Comparison of ENCODE assay signal across 15 cellular contexts in genomic region chrX:2450681-2451080, GRCh38. TPM values are rescaled to one million over a fixed set of nuclear protein-coding genes. Genes with fewer than 3 reads are reported as not detected.
DNase-seq lines count a peak whose midpoint lies in the region; ATAC-seq, FAIRE-seq and TF ChIP-seq lines count a peak whose summit lies in the region.
"Had no signal": no experiment of that assay in that cellular context is flagged by ENCODE, and none has a peak within 500 bp of the region (broad histone marks: within the 10 kb centered on the region; RNA-seq: fewer than 3 reads in every experiment).

No MANE protein-coding gene starts in this region.

- intact Hi-C loops in PC-3 (cut with micrococcal nuclease), result no loop called here

- H3K4me3 ChIP-seq in DOHH2 (ENCODE audit: low read length) (no peak overlapping the region), astrocyte (ENCODE audit: insufficient read depth, low read depth, low read length) (no peak overlapping the region), iPS-18a (ENCODE audit: low read length) (no peak overlapping the region), PC-3 (ENCODE audit: low read length) (no peak overlapping the region)
- H3K4me3 ChIP-seq: MG63, PC-9 had no signal

- DNase-seq in astrocyte (ENCODE audit: low read depth), result no peak
- DNase-seq in stimulated activated effector memory CD8-positive, alpha-beta T cell treated with anti-CD3 and anti-CD28 coated beads, Interleukin-12 subunit alpha, Interleukin-12 subunit beta, amount 100 ng/mL, for 72 hours (ENCODE audit: low spot score in 2 of 2), result no peak
- no peak for DNase-seq in PC-3
- DNase-seq in activated effector memory CD4-positive, alpha-beta T cell treated with Interleukin-2 at 50 U/mL for 16 hours, result no peak
- DNase-seq: ACHN, DMS 273 treated with DMSO at 0.1 percent for 48 hours, MG63, NCI-H1105, NCI-H187, PC-9 had no signal

- H3K9ac ChIP-seq in astrocyte (ENCODE audit: low read length) (no peak overlapping the region), iPS-18a (ENCODE audit: low read length) (no peak overlapping the region), PC-3 (ENCODE audit: low read length) (no peak overlapping the region)

- no peak overlapping the region for H3K27ac Mint-ChIP-seq in astrocyte (ENCODE audit: unreplicated experiment)
- H3K27ac Mint-ChIP-seq in stimulated activated effector memory CD8-positive, alpha-beta T cell treated with anti-CD3 and anti-CD28 coated beads, Interleukin-12 subunit alpha, Interleukin-12 subunit beta, amount 100 ng/mL, for 72 hours, result peak overlapping the region; percentile 9
- H3K27ac Mint-ChIP-seq: B cell had no signal

- no peaks in the 10 kb centered on the region for H3K9me3 Mint-ChIP-seq in astrocyte (ENCODE audit: unreplicated experiment)
- H3K9me3 Mint-ChIP-seq in stimulated activated effector memory CD8-positive, alpha-beta T cell treated with anti-CD3 and anti-CD28 coated beads, Interleukin-12 subunit alpha, Interleukin-12 subunit beta, amount 100 ng/mL, for 72 hours, result no peaks in the 10 kb centered on the region

- no peaks in the 10 kb centered on the region for H3K27me3 ChIP-seq in DOHH2 (ENCODE audit: control insufficient read depth, low read length)
- H3K27me3 ChIP-seq in astrocyte (ENCODE audit: insufficient read depth, low read length), result no peaks in the 10 kb centered on the region
- no peaks in the 10 kb centered on the region for H3K27me3 ChIP-seq in iPS-18a (ENCODE audit: control insufficient read depth, insufficient read depth, low read length)
- H3K27me3 ChIP-seq in PC-3 (ENCODE audit: low read length), result no peaks in the 10 kb centered on the region
- H3K27me3 ChIP-seq: MG63 had no signal

- H3F3A ChIP-seq in DOHH2 (ENCODE audit: control insufficient read depth, insufficient read depth) (no peaks in the 10 kb centered on the region), PC-3 (ENCODE audit: low read length, unreplicated experiment) (no peaks in the 10 kb centered on the region)

- H3K79me2 ChIP-seq in DOHH2 (ENCODE audit: control insufficient read depth, low read length) (peaks cover 45% of the 10 kb centered on the region), astrocyte (ENCODE audit: insufficient read depth, low read length) (peaks cover 31% of the 10 kb centered on the region), PC-3 (ENCODE audit: low read length) (no peaks in the 10 kb centered on the region)

- H3K4me1 Mint-ChIP-seq in astrocyte (ENCODE audit: low read depth, unreplicated experiment), result peaks cover 11% of the 10 kb centered on the region
- H3K4me1 Mint-ChIP-seq in stimulated activated effector memory CD8-positive, alpha-beta T cell treated with anti-CD3 and anti-CD28 coated beads, Interleukin-12 subunit alpha, Interleukin-12 subunit beta, amount 100 ng/mL, for 72 hours, result peaks cover 18% of the 10 kb centered on the region

- peak; percentile 45 for FAIRE-seq in astrocyte (lab: Jason Lieb, UNC)
- FAIRE-seq: HepG2 had no signal

- H4K20me1 ChIP-seq in DOHH2 (ENCODE audit: control insufficient read depth, insufficient read depth, low read depth, low read length) (no peaks in the 10 kb centered on the region), astrocyte (ENCODE audit: insufficient read depth, low read length) (peaks cover 23% of the 10 kb centered on the region), PC-3 (ENCODE audit: low read length) (no peaks in the 10 kb centered on the region)

- H3K36me3 Mint-ChIP-seq in astrocyte (ENCODE audit: low read depth, unreplicated experiment), result peaks cover 12% of the 10 kb centered on the region
- H3K36me3 Mint-ChIP-seq in stimulated activated effector memory CD8-positive, alpha-beta T cell treated with anti-CD3 and anti-CD28 coated beads, Interleukin-12 subunit alpha, Interleukin-12 subunit beta, amount 100 ng/mL, for 72 hours, result no peaks in the 10 kb centered on the region

- TF ChIP-seq CTCF in DOHH2 (IDR thresholded peaks at IDR 0.05; ENCODE audit: low read depth, low read length, poor library complexity, severe bottlenecking), result no peak
- TF ChIP-seq CTCF in astrocyte (IDR thresholded peaks at IDR 0.05; ENCODE audit: insufficient read depth, low read depth, low read length), result no peak
- TF ChIP-seq CTCF in PC-3 (conservative IDR thresholded peaks at IDR 0.05; ENCODE audit: low read depth, low read length), result no peak

- H3K4me3 Mint-ChIP-seq in astrocyte (ENCODE audit: unreplicated experiment), result no peak overlapping the region
- H3K4me3 Mint-ChIP-seq in stimulated activated effector memory CD8-positive, alpha-beta T cell treated with anti-CD3 and anti-CD28 coated beads, Interleukin-12 subunit alpha, Interleukin-12 subunit beta, amount 100 ng/mL, for 72 hours, result no peak overlapping the region
- H3K4me3 Mint-ChIP-seq: B cell had no signal

- POLR2A ChIA-PET in PC-3 (lab: Charles Lee; ENCODE audit: unreplicated experiment), result no interaction called here

- no peaks in the 10 kb centered on the region for H3K27me3 Mint-ChIP-seq in astrocyte (ENCODE audit: low read depth, unreplicated experiment)
- H3K27me3 Mint-ChIP-seq: B cell had no signal

- H3K4me1 ChIP-seq in DOHH2 (ENCODE audit: control insufficient read depth, low read length) (peaks cover 27% of the 10 kb centered on the region), astrocyte (ENCODE audit: insufficient read depth, low read length) (peaks cover 6% of the 10 kb centered on the region), iPS-18a (ENCODE audit: control insufficient read depth, low read depth, low read length) (peaks cover 18% of the 10 kb centered on the region), PC-3 (ENCODE audit: insufficient read depth, low read length) (no peaks in the 10 kb centered on the region)

- H3K9me3 ChIP-seq in DOHH2 (ENCODE audit: control insufficient read depth, insufficient read depth, low read length) (no peaks in the 10 kb centered on the region), astrocyte (ENCODE audit: insufficient read depth, low read depth, low read length) (no peaks in the 10 kb centered on the region), iPS-18a (ENCODE audit: control insufficient read depth, low read depth, low read length) (no peaks in the 10 kb centered on the region), PC-3 (ENCODE audit: low read length) (no peaks in the 10 kb centered on the region)

- H3K27ac ChIP-seq in DOHH2 (ENCODE audit: low read depth, low read length) (no peak overlapping the region), astrocyte (ENCODE audit: low read depth, low read length) (no peak overlapping the region), iPS-18a (ENCODE audit: low read length) (peak overlapping the region; percentile 45), PC-3 (ENCODE audit: low read length) (no peak overlapping the region)
- H3K27ac ChIP-seq: PC-9 had no signal

- H3K9me2 ChIP-seq in DOHH2 (replicated peaks; ENCODE audit: control insufficient read depth, low read length) (no peaks in the 10 kb centered on the region), PC-3 (replicated peaks; ENCODE audit: low read length) (no peaks in the 10 kb centered on the region)

- CTCF ChIA-PET in PC-3 (lab: Charles Lee), result no interaction called here

- peaks cover 10% of the 10 kb centered on the region; the same call in 1 of the 2 replicates for H3K36me3 ChIP-seq in DOHH2 (ENCODE audit: control insufficient read depth, low read length)
- no peaks in the 10 kb centered on the region for H3K36me3 ChIP-seq in astrocyte (ENCODE audit: insufficient read depth, low read length)
- no peaks in the 10 kb centered on the region for H3K36me3 ChIP-seq in iPS-18a (ENCODE audit: control insufficient read depth, low read depth, low read length)
- H3K36me3 ChIP-seq in PC-3 (ENCODE audit: low read depth, low read length), result no peaks in the 10 kb centered on the region

- H3K4me2 ChIP-seq in DOHH2 (ENCODE audit: low read length), result peak overlapping the region; percentile 26
- H3K4me2 ChIP-seq in astrocyte (ENCODE audit: low read length), result peak overlapping the region; percentile 61
- H3K4me2 ChIP-seq in PC-3 (ENCODE audit: low read length), result no peak overlapping the region
- H3K4me2 ChIP-seq: PC-9 had no signal

- no peak overlapping the region for H2AFZ ChIP-seq in astrocyte (ENCODE audit: low read depth, low read length)
- no peak overlapping the region for H2AFZ ChIP-seq in PC-3 (ENCODE audit: low read length)
- H2AFZ ChIP-seq: PC-9 had no signal

- BruUV-seq in PC-3 (replicated peaks; lab: Mats Ljungman, UMichigan), result no TSS peak

- no peak for ATAC-seq in stimulated activated effector memory CD8-positive, alpha-beta T cell treated with anti-CD3 and anti-CD28 coated beads, Interleukin-12 subunit alpha, Interleukin-12 subunit beta, amount 100 ng/mL, for 72 hours
- ATAC-seq in PC-3, result no peak
- ATAC-seq in HG02840 (IDR thresholded peaks at IDR 0.05; ENCODE audit: low FRiP score, unreplicated experiment), result no peak
- ATAC-seq: HepG2 had no signal

RNA-seq across cellular contexts. Expression of gene DHRSX, which starts 50.1 kb away (rescaled TPM):
- total RNA-seq in astrocyte (28.4 and 30.4 TPM in 2 replicates), PC-3 (2014; rRNA removed) (11.5 and 13.8 TPM in 2 replicates)

RNA-seq across cellular contexts. Expression of gene ZBED1, which starts 50.1 kb away (rescaled TPM):
- total RNA-seq in astrocyte, result 19.9 and 21.3 TPM in 2 replicates
- total RNA-seq in PC-3 (2014; rRNA removed), result 14.2 and 15.9 TPM in 2 replicates
